ENCODE assay signal across 22 cellular contexts in genomic region chr2:96140941-96141623, GRCh38. TPM values are rescaled to one million over a fixed set of nuclear protein-coding genes. Genes with fewer than 3 reads are reported as not detected.
A peak's percentile ranks its signal among the peaks of the same experiment; 100 is the strongest.
DNase-seq lines count a peak whose midpoint lies in the region; ATAC-seq, FAIRE-seq and TF ChIP-seq lines count a peak whose summit lies in the region.
"Had no signal": no experiment of that assay in that cellular context is flagged by ENCODE, and none has a peak within 500 bp of the region (broad histone marks: within the 10 kb centered on the region; RNA-seq: fewer than 3 reads in every experiment).

No MANE protein-coding gene starts in this region.

- no peak for TF ChIP-seq CTCF in HFFc6 (IDR thresholded peaks at IDR 0.05)
- TF ChIP-seq CTCF in Calu3 (IDR thresholded peaks at IDR 0.05; ENCODE audit: unreplicated experiment), result no peak

- no peaks in the 10 kb centered on the region for H3K27me3 Mint-ChIP-seq in activated naive CD4-positive, alpha-beta T cell treated with anti-CD3 and anti-CD28 coated beads for 36 hours (ENCODE audit: low read depth)
- peaks cover 4% of the 10 kb centered on the region for H3K27me3 Mint-ChIP-seq in activated naive CD4-positive, alpha-beta T cell treated with anti-CD3 and anti-CD28 coated beads, Interleukin-2, amount 10 ng/mL, durations not matched to agents 7 days and 5 days
- H3K27me3 Mint-ChIP-seq in activated T-cell treated with anti-CD3 and anti-CD28 coated beads, Interleukin-2, amount 50 U/mL, for 4 hours (ENCODE audit: low read depth), result no peaks in the 10 kb centered on the region
- H3K27me3 Mint-ChIP-seq in HFFc6 (ENCODE audit: insufficient read depth), result peaks cover 12% of the 10 kb centered on the region
- H3K27me3 Mint-ChIP-seq in Calu3 (ENCODE audit: unreplicated experiment), result peaks cover 17% of the 10 kb centered on the region

- DNase-seq in activated naive CD4-positive, alpha-beta T cell treated with anti-CD3 and anti-CD28 coated beads for 36 hours, result no peak
- DNase-seq in activated naive CD4-positive, alpha-beta T cell treated with anti-CD3 and anti-CD28 coated beads, Interleukin-2, amount 10 ng/mL, durations not matched to agents 7 days and 5 days, result no peak
- DNase-seq in GM12892 (ENCODE audit: insufficient read length), result no peak
- DNase-seq in activated T-cell treated with anti-CD3 and anti-CD28 coated beads, Interleukin-2, amount 50 U/mL, for 4 hours, result no peak
- DNase-seq in stimulated activated CD4-positive, alpha-beta T cell treated with anti-CD3 and anti-CD28 coated beads, Interleukin-4, amount 100 ng/mL, for 4 hours, result peak; percentile 34 to 36
- DNase-seq in HFFc6, result no peak
- no peak for DNase-seq in Calu3
- DNase-seq: adrenal gland; central memory CD4-positive, alpha-beta T cell; DMS153; endodermal cell; GOT3; hypothalamus; Karpas-422; NCI-H1436 treated with DMSO at 0.1 percent for 48 hours; NCI-H2227 treated with DMSO at 0.1 percent for 48 hours; sigmoid colon; T-helper 2 cell had no signal

- no peak for FAIRE-seq in GM12892 (lab: Jason Lieb, UNC)

- intact Hi-C loops in activated naive CD4-positive, alpha-beta T cell treated with anti-CD3 and anti-CD28 coated beads for 36 hours (cut with micrococcal nuclease), result no loop called here
- intact Hi-C loops in Calu3 (cut with micrococcal nuclease; ENCODE audit: unreplicated experiment), result no loop called here

- peak; percentile 61 for TF ChIP-seq POLR2A in GM12892 (IDR thresholded peaks at IDR 0.05; ENCODE audit: low read depth, low read length)

- CTCF ChIA-PET in activated naive CD4-positive, alpha-beta T cell treated with anti-CD3 and anti-CD28 coated beads for 36 hours (lab: Charles Lee), result interaction anchor here (1.0 to 18.5 kb wide), 8 partner anchors 10 to 62 kb away, joined by 3 to 482 read pairs (median 8); partner anchors contain the start of gene ADRA2B
- CTCF ChIA-PET in activated naive CD4-positive, alpha-beta T cell treated with anti-CD3 and anti-CD28 coated beads, Interleukin-2, amount 10 ng/mL, durations not matched to agents 7 days and 5 days (lab: Charles Lee), result interaction anchor here (1.0 to 18.7 kb wide), 6 partner anchors 22 to 126 kb away, joined by 3 to 507 read pairs (median 17); no protein-coding TSS in a partner anchor
- CTCF ChIA-PET in Calu3 (lab: Charles Lee), result no interaction called here

- H3K4me1 Mint-ChIP-seq in activated naive CD4-positive, alpha-beta T cell treated with anti-CD3 and anti-CD28 coated beads for 36 hours (ENCODE audit: low read depth), result peaks cover 26% of the 10 kb centered on the region
- H3K4me1 Mint-ChIP-seq in activated naive CD4-positive, alpha-beta T cell treated with anti-CD3 and anti-CD28 coated beads, Interleukin-2, amount 10 ng/mL, durations not matched to agents 7 days and 5 days, result peaks cover 38% of the 10 kb centered on the region
- H3K4me1 Mint-ChIP-seq in activated T-cell treated with anti-CD3 and anti-CD28 coated beads, Interleukin-2, amount 50 U/mL, for 4 hours (ENCODE audit: low read depth), result peaks cover 24% of the 10 kb centered on the region
- peaks cover 22% of the 10 kb centered on the region for H3K4me1 Mint-ChIP-seq in HFFc6 (ENCODE audit: low read depth)
- peaks cover 6% of the 10 kb centered on the region for H3K4me1 Mint-ChIP-seq in Calu3 (ENCODE audit: low read depth, unreplicated experiment)

- H3K9me3 Mint-ChIP-seq in activated naive CD4-positive, alpha-beta T cell treated with anti-CD3 and anti-CD28 coated beads for 36 hours, result no peaks in the 10 kb centered on the region
- H3K9me3 Mint-ChIP-seq in activated naive CD4-positive, alpha-beta T cell treated with anti-CD3 and anti-CD28 coated beads, Interleukin-2, amount 10 ng/mL, durations not matched to agents 7 days and 5 days, result no peaks in the 10 kb centered on the region
- H3K9me3 Mint-ChIP-seq in activated T-cell treated with anti-CD3 and anti-CD28 coated beads, Interleukin-2, amount 50 U/mL, for 4 hours, result no peaks in the 10 kb centered on the region
- H3K9me3 Mint-ChIP-seq in HFFc6, result no peaks in the 10 kb centered on the region
- H3K9me3 Mint-ChIP-seq in Calu3 (ENCODE audit: low read depth, unreplicated experiment), result no peaks in the 10 kb centered on the region
- H3K9me3 Mint-ChIP-seq: endodermal cell had no signal

- BruUV-seq in Calu3 (replicated peaks; lab: Mats Ljungman, UMichigan), result no TSS peak

- peaks cover 33% of the 10 kb centered on the region for H3K36me3 Mint-ChIP-seq in activated naive CD4-positive, alpha-beta T cell treated with anti-CD3 and anti-CD28 coated beads for 36 hours (ENCODE audit: low read depth)
- peaks cover 12% of the 10 kb centered on the region for H3K36me3 Mint-ChIP-seq in activated naive CD4-positive, alpha-beta T cell treated with anti-CD3 and anti-CD28 coated beads, Interleukin-2, amount 10 ng/mL, durations not matched to agents 7 days and 5 days
- peaks cover 28% of the 10 kb centered on the region for H3K36me3 Mint-ChIP-seq in activated T-cell treated with anti-CD3 and anti-CD28 coated beads, Interleukin-2, amount 50 U/mL, for 4 hours (ENCODE audit: insufficient read depth)
- H3K36me3 Mint-ChIP-seq in HFFc6 (ENCODE audit: low read depth) (peaks cover 8% of the 10 kb centered on the region; the same call in 1 of the 2 replicates), Calu3 (ENCODE audit: insufficient read depth, unreplicated experiment) (peaks cover 40% of the 10 kb centered on the region)

- ATAC-seq in activated T-cell treated with anti-CD3 and anti-CD28 coated beads, Interleukin-2, amount 50 U/mL, for 4 hours, result no peak
- no peak for ATAC-seq in HG03159 (IDR thresholded peaks at IDR 0.05; ENCODE audit: unreplicated experiment)
- ATAC-seq: mucosa of descending colon had no signal

- peak overlapping the region; percentile 96 for H3K4me3 Mint-ChIP-seq in activated naive CD4-positive, alpha-beta T cell treated with anti-CD3 and anti-CD28 coated beads for 36 hours
- H3K4me3 Mint-ChIP-seq in activated naive CD4-positive, alpha-beta T cell treated with anti-CD3 and anti-CD28 coated beads, Interleukin-2, amount 10 ng/mL, durations not matched to agents 7 days and 5 days, result no peak overlapping the region
- H3K4me3 Mint-ChIP-seq in activated T-cell treated with anti-CD3 and anti-CD28 coated beads, Interleukin-2, amount 50 U/mL, for 4 hours, result peak overlapping the region; percentile 97
- H3K4me3 Mint-ChIP-seq in HFFc6 (no peak overlapping the region), Calu3 (ENCODE audit: low read depth, unreplicated experiment) (no peak overlapping the region)
- H3K4me3 Mint-ChIP-seq: endodermal cell had no signal

- peak overlapping the region; percentile 96 for H3K27ac Mint-ChIP-seq in activated naive CD4-positive, alpha-beta T cell treated with anti-CD3 and anti-CD28 coated beads for 36 hours
- H3K27ac Mint-ChIP-seq in activated naive CD4-positive, alpha-beta T cell treated with anti-CD3 and anti-CD28 coated beads, Interleukin-2, amount 10 ng/mL, durations not matched to agents 7 days and 5 days, result no peak overlapping the region
- H3K27ac Mint-ChIP-seq in HFFc6, result no peak overlapping the region
- no peak overlapping the region for H3K27ac Mint-ChIP-seq in Calu3 (ENCODE audit: unreplicated experiment)
- H3K27ac Mint-ChIP-seq: endodermal cell had no signal

RNA-seq across cellular contexts. Expression of gene ASTL, which starts 2.8 kb away (rescaled TPM):
- 1 to 10 TPM; 2.5 to 2.6 TPM for total RNA-seq in activated naive CD4-positive, alpha-beta T cell treated with anti-CD3 and anti-CD28 coated beads for 36 hours
- 1.3 TPM for polyA plus RNA-seq in GM12892 (2012; ENCODE audit: missing spikeins)
- 1 to 10 TPM; 2.3 to 3.0 (median 2.8) TPM for total RNA-seq in activated T-cell treated with anti-CD3 and anti-CD28 coated beads, Interleukin-2, amount 50 U/mL, for 4 hours
- total RNA-seq in HFFc6 (2021; fragmentation: NEBNext Ultra II Directional; extraction: Animal tissue kit (Norgen Biotek cat#: 25700)), result under 1 TPM in 3 of 6 experiments, not detected in 3; 0.25 to 0.39 (median 0.31) TPM
- total RNA-seq in Calu3 (2022), result not detected in 2 replicates
- total RNA-seq: adrenal gland, endodermal cell, mucosa of descending colon, osteocyte, sigmoid colon, vagina had no signal
- polyA plus RNA-seq: adrenal gland had no signal

RNA-seq across cellular contexts. Expression of gene DUSP2, which starts 4.2 kb away (rescaled TPM):
- total RNA-seq in activated naive CD4-positive, alpha-beta T cell treated with anti-CD3 and anti-CD28 coated beads for 36 hours, result 100 to 1,000 TPM; 429 to 463 TPM
- 160 TPM for polyA plus RNA-seq in GM12892 (2012; ENCODE audit: missing spikeins)
- total RNA-seq in activated T-cell treated with anti-CD3 and anti-CD28 coated beads, Interleukin-2, amount 50 U/mL, for 4 hours, result 100 to 1,000 TPM; 365 to 525 (median 419) TPM
- total RNA-seq in HFFc6 (2021; fragmentation: NEBNext Ultra II Directional; extraction: Animal tissue kit (Norgen Biotek cat#: 25700)), result 10 to 100 TPM; 10.1 to 17.9 (median 11.5) TPM
- total RNA-seq in Calu3 (2022), result 4.1 and 5.9 TPM in 2 replicates

RNA-seq across cellular contexts. Expression of gene ADRA2B, which starts 24.7 kb away (rescaled TPM):
- under 1 TPM; 0.52 TPM for total RNA-seq in activated naive CD4-positive, alpha-beta T cell treated with anti-CD3 and anti-CD28 coated beads for 36 hours
- polyA plus RNA-seq in GM12892 (2012; ENCODE audit: missing spikeins), result not detected
- total RNA-seq in activated T-cell treated with anti-CD3 and anti-CD28 coated beads, Interleukin-2, amount 50 U/mL, for 4 hours, result under 1 TPM; 0.40 to 0.57 (median 0.40) TPM
- not detected for total RNA-seq in HFFc6 (2021; fragmentation: NEBNext Ultra II Directional; extraction: Animal tissue kit (Norgen Biotek cat#: 25700))
- total RNA-seq in Calu3 (2022), result 0.22 TPM in 1 of 2 replicates, not detected in the other
- total RNA-seq: osteocyte had no signal

Comparison
In these comparisons a context has a peak if more than half of its experiments do, and no peak if none do; other contexts are left out.
1. H3K4me3 Mint-ChIP-seq: peak in activated naive CD4-positive, alpha-beta T cell treated with anti-CD3 and anti-CD28 coated beads for 36 hours (single experiment) and activated T-cell treated with anti-CD3 and anti-CD28 coated beads, Interleukin-2, amount 50 U/mL, for 4 hours (single experiment); none in activated naive CD4-positive, alpha-beta T cell treated with anti-CD3 and anti-CD28 coated beads, Interleukin-2, amount 10 ng/mL, durations not matched to agents 7 days and 5 days (single experiment), HFFc6 (single experiment) and Calu3 (single experiment).
2. DNase-seq: peak in stimulated activated CD4-positive, alpha-beta T cell treated with anti-CD3 and anti-CD28 coated beads, Interleukin-4, amount 100 ng/mL, for 4 hours (2 of 2); none in activated naive CD4-positive, alpha-beta T cell treated with anti-CD3 and anti-CD28 coated beads for 36 hours (single experiment), activated naive CD4-positive, alpha-beta T cell treated with anti-CD3 and anti-CD28 coated beads, Interleukin-2, amount 10 ng/mL, durations not matched to agents 7 days and 5 days (single experiment), GM12892 (single experiment), activated T-cell treated with anti-CD3 and anti-CD28 coated beads, Interleukin-2, amount 50 U/mL, for 4 hours (single experiment), HFFc6 (single experiment) and Calu3 (single experiment).
3. RNA of gene DUSP2, which starts 4.2 kb away (total RNA-seq): 429 to 463 TPM in activated naive CD4-positive, alpha-beta T cell treated with anti-CD3 and anti-CD28 coated beads for 36 hours and 365 to 525 TPM in activated T-cell treated with anti-CD3 and anti-CD28 coated beads, Interleukin-2, amount 50 U/mL, for 4 hours; 10.1 to 17.9 TPM in HFFc6 and 4.1 to 5.9 TPM in Calu3; every median in the first group is over 10 times any median in the second.